ENCODE assay signal across 9 cellular contexts in genomic region chr4:107862658-107863057, GRCh38. TPM values are rescaled to one million over a fixed set of nuclear protein-coding genes. Genes with fewer than 3 reads are reported as not detected.
A peak's percentile ranks its signal among the peaks of the same experiment; 100 is the strongest.
DNase-seq lines count a peak whose midpoint lies in the region; ATAC-seq and TF ChIP-seq lines count a peak whose summit lies in the region.
"Had no signal": no experiment of that assay in that cellular context is flagged by ENCODE, and none has a peak within 500 bp of the region (broad histone marks: within the 10 kb centered on the region; RNA-seq: fewer than 3 reads in every experiment).

No MANE protein-coding gene starts in this region.

- peaks cover 0 to 7% of the 10 kb centered on the region in 2 donors for H3K36me3 ChIP-seq in gastroesophageal sphincter
- H3K36me3 ChIP-seq in suprapubic skin = peaks cover 10% of the 10 kb centered on the region
- no peaks in the 10 kb centered on the region for H3K36me3 ChIP-seq in uterus

- peak overlapping the region; percentile 13 to 57 (median 48) for H3K27ac ChIP-seq in gastroesophageal sphincter
- H3K27ac ChIP-seq in suprapubic skin = no peak overlapping the region
- no peak overlapping the region for H3K27ac ChIP-seq in uterus

- no peaks in the 10 kb centered on the region for H3K36me3 Mint-ChIP-seq in activated naive CD4-positive, alpha-beta T cell treated with anti-CD3 and anti-CD28 coated beads, Interleukin-2, amount 50 U/mL, for 24 hours

- H3K27me3 Mint-ChIP-seq in activated naive CD4-positive, alpha-beta T cell treated with anti-CD3 and anti-CD28 coated beads, Interleukin-2, amount 50 U/mL, for 24 hours = peaks cover 20% of the 10 kb centered on the region

- peak; percentile 31 for ATAC-seq in gastroesophageal sphincter
- ATAC-seq in GM19397 (IDR thresholded peaks at IDR 0.05; ENCODE audit: unreplicated experiment) = no peak

- intact Hi-C loops in uterus (cut with DNase I; ENCODE audit: low total_unique reads) = no loop called here

- TF ChIP-seq POLR2A in gastroesophageal sphincter (IDR thresholded peaks at IDR 0.05) (no peak), suprapubic skin (IDR thresholded peaks at IDR 0.05) (no peak), uterus (IDR thresholded peaks at IDR 0.05) (no peak)

- TF ChIP-seq CTCF in gastroesophageal sphincter (IDR thresholded peaks at IDR 0.05) (no peak), suprapubic skin (IDR thresholded peaks at IDR 0.05) (no peak), uterus (IDR thresholded peaks at IDR 0.05) (no peak), GM20000 (IDR thresholded peaks at IDR 0.05; ENCODE audit: extremely low read depth, missing control alignments) (no peak)

- H3K27ac Mint-ChIP-seq in activated naive CD4-positive, alpha-beta T cell treated with anti-CD3 and anti-CD28 coated beads, Interleukin-2, amount 50 U/mL, for 24 hours = peak overlapping the region; percentile 6

- no peaks in the 10 kb centered on the region for H3K4me1 Mint-ChIP-seq in activated naive CD4-positive, alpha-beta T cell treated with anti-CD3 and anti-CD28 coated beads, Interleukin-2, amount 50 U/mL, for 24 hours

- H3K27me3 ChIP-seq in gastroesophageal sphincter (no peaks in the 10 kb centered on the region), suprapubic skin (no peaks in the 10 kb centered on the region), uterus (no peaks in the 10 kb centered on the region)

- TF ChIP-seq EP300 in gastroesophageal sphincter (IDR thresholded peaks at IDR 0.05) = no peak
- peak; percentile 31 for TF ChIP-seq EP300 in suprapubic skin (IDR thresholded peaks at IDR 0.05)

- H3K4me3 Mint-ChIP-seq in activated naive CD4-positive, alpha-beta T cell treated with anti-CD3 and anti-CD28 coated beads, Interleukin-2, amount 50 U/mL, for 24 hours = no peak overlapping the region

- H3K4me3 ChIP-seq in gastroesophageal sphincter (no peak overlapping the region), suprapubic skin (no peak overlapping the region), uterus (no peak overlapping the region)

- 35 to 66% methylated on average over 3 of the region's 5 CpGs for WGBS in gastroesophageal sphincter (ENCODE audit: low coverage in 1 of 2), 2 donors
- WGBS in suprapubic skin = 68% methylated on average over 5 of the region's 5 CpGs

- no peaks in the 10 kb centered on the region for H3K9me3 ChIP-seq in gastroesophageal sphincter
- no peaks in the 10 kb centered on the region for H3K9me3 ChIP-seq in suprapubic skin
- no peaks in the 10 kb centered on the region for H3K9me3 ChIP-seq in uterus

- no peaks in the 10 kb centered on the region for H3K9me3 Mint-ChIP-seq in activated naive CD4-positive, alpha-beta T cell treated with anti-CD3 and anti-CD28 coated beads, Interleukin-2, amount 50 U/mL, for 24 hours

- H3K4me1 ChIP-seq in gastroesophageal sphincter (peaks cover 8 to 53% (median 13%) of the 10 kb centered on the region in 3 donors), suprapubic skin (peaks cover 3% of the 10 kb centered on the region), uterus (no peaks in the 10 kb centered on the region)

- no peak for DNase-seq in activated naive CD4-positive, alpha-beta T cell treated with anti-CD3 and anti-CD28 coated beads, Interleukin-2, amount 50 U/mL, for 16 hours
- DNase-seq in SW480 (ENCODE audit: low spot score) (peak; percentile 45), suprapubic skin (ENCODE audit: low spot score in 2 of 2) (no peak), uterus (no peak), GM20000 (ENCODE audit: low spot score) (no peak)
- DNase-seq: erythroblast had no signal

RNA-seq across cellular contexts. Expression of gene SGMS2, which starts 37.9 kb away (rescaled TPM):
- total RNA-seq in gastroesophageal sphincter (100 to 1,000 TPM; 170 to 499 (median 277) TPM), suprapubic skin (100 to 1,000 TPM in 1 of 4 donors, 10 to 100 TPM in 3; 18.3 to 100 (median 66.6) TPM), uterus (10 to 100 TPM in 3 of 4 donors, 1 to 10 TPM in 1; 7.4 to 90.3 (median 35.6) TPM)

Comparison
In these comparisons a context has a peak if more than half of its experiments do, and no peak if none do; other contexts are left out.
1. H3K27ac ChIP-seq: peak in gastroesophageal sphincter (4 of 4); none in suprapubic skin (single experiment) and uterus (0 of 2).